ENCODE assay signal across 38 cellular contexts in the genomic region with DNA sequence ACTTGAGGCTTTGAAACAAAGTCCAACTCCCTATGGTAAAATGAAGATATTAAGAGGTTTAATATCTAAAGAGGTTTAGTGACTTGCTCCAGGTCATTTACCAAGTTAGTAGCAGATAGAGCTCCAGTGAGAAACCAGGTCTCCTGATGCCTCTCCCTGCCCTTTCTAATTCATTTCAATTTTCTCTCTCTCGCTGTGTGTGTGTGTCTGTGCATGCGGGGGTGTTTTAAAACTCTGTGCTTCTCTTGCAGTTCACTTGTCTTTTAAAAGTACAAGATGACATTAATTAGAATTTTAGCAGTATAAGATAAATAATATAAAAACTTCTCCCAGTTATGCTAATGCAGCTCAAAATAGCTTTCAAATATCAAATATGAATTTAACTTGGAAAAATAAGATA. TPM values are rescaled to one million over a fixed set of nuclear protein-coding genes. Genes with fewer than 3 reads are reported as not detected.
"Had no signal": no experiment of that assay in that cellular context is flagged by ENCODE, and none has a peak within 500 bp of the region (broad histone marks: within the 10 kb centered on the region; RNA-seq: fewer than 3 reads in every experiment).

No MANE protein-coding gene starts in this region.

- H3K4me3 ChIP-seq: MG63 had no signal

- DNase-seq: Karpas-422, Kasumi-1, KG1, MG63, MM.1S, MV-4-11, NCI-H1048, NCI-H1092, NCI-H1092 treated with DMSO at 0.1 percent for 48 hours, NCI-H1105, NCI-H1105 treated with DMSO at 0.1 percent for 48 hours, NCI-H1417, NCI-H1417 treated with DMSO at 0.1 percent for 48 hours, NCI-H1436, NCI-H1436 treated with DMSO at 0.1 percent for 48 hours, NCI-H146, NCI-H1694, NCI-H1694 treated with DMSO at 0.1 percent for 48 hours, NCI-H187, NCI-H187 treated with DMSO at 0.1 percent for 48 hours, NCI-H1930, NCI-H2029, NCI-H2029 treated with DMSO at 0.1 percent for 48 hours, NCI-H2081, NCI-H2081 treated with DMSO at 0.1 percent for 48 hours, NCI-H2107, NCI-H2171, NCI-H2171 treated with DMSO at 0.1 percent for 48 hours, NCI-H2227 treated with DMSO at 0.1 percent for 48 hours, NCI-H226, NCI-H345, NCI-H446, NCI-H446 treated with DMSO at 0.1 percent for 48 hours, NCI-H510A had no signal

- H3K36me3 ChIP-seq: MG63 had no signal

RNA-seq across cellular contexts. Expression of a gene that starts 8.2 kb away (rescaled TPM):
- total RNA-seq: LHCN-M2, M059J, MCF 10A, NCI-H460 had no signal

RNA-seq across cellular contexts. Expression of a gene that starts 13.9 kb away (rescaled TPM):
- total RNA-seq: LHCN-M2, M059J, MCF 10A, NCI-H460 had no signal

RNA-seq across cellular contexts. Expression of a gene that starts 58.5 kb away (rescaled TPM):
- total RNA-seq: M059J, NCI-H460 had no signal
